In genomic region chr10:71966046-71967004, GRCh38 we compare ENCODE assay signal across 11 cellular contexts. TPM values are rescaled to one million over a fixed set of nuclear protein-coding genes. Genes with fewer than 3 reads are reported as not detected.
A peak's percentile ranks its signal among the peaks of the same experiment; 100 is the strongest.
DNase-seq lines count a peak whose midpoint lies in the region; ATAC-seq, FAIRE-seq and TF ChIP-seq lines count a peak whose summit lies in the region.
"Had no signal": no experiment of that assay in that cellular context is flagged by ENCODE, and none has a peak within 500 bp of the region (broad histone marks: within the 10 kb centered on the region; RNA-seq: fewer than 3 reads in every experiment).

No MANE protein-coding gene starts in this region.

- no peak overlapping the region for H4K8ac ChIP-seq in H1 (ENCODE audit: extremely low read depth, insufficient read depth, low read length)

- no peak overlapping the region for H3K4ac ChIP-seq in H1 (replicated peaks; ENCODE audit: insufficient read length, low read depth, low read length)

- H2BK15ac ChIP-seq in H1 (ENCODE audit: low read length) = peak overlapping the region; percentile 88; the same call in 1 of the 2 replicates

- 92% methylated on average over 6 of the region's 6 CpGs; no CpG with 5 or more reads in 1 of the 2 experiments for WGBS in H1 (ENCODE audit: extremely low coverage in 1 of 2, insufficient coverage in 1 of 2, insufficient read length in 1 of 2, insufficient replicate concordance in 2 of 2, low coverage in 1 of 2, low lambda C conversion rate in 2 of 2, missing lambda C conversion rate in 1 of 2), 2 experiments
- 62 to 64% methylated on average over 6 of the region's 6 CpGs for WGBS in body of pancreas, 2 donors

- no peak for ATAC-seq in stimulated activated naive CD8-positive, alpha-beta T cell treated with anti-CD3 and anti-CD28 coated beads, Interleukin-15, Interleukin-2, amounts not matched to agents 100 U/mL and 50 U/mL, for 24 hours
- no peak for ATAC-seq in body of pancreas

- H2BK12ac ChIP-seq in H1 (ENCODE audit: low read depth, low read length) = peak overlapping the region; percentile 62; the same call in 1 of the 2 replicates

- CTCF ChIA-PET in H1 (lab: Charles Lee; ENCODE audit: partially characterized antibody) = interaction anchor here (0.5 to 4.1 kb wide), 8 partner anchors 10 to 247 kb away, joined by 3 to 26 read pairs (median 4); no protein-coding TSS in a partner anchor

- H3K36me3 ChIP-seq in H1 (ENCODE audit: control insufficient read depth in 2 of 4, insufficient read depth in 4 of 4, low read length in 3 of 4) = no peaks in the 10 kb centered on the region
- no peaks in the 10 kb centered on the region for H3K36me3 ChIP-seq in body of pancreas (replicated peaks in 1 of 2; ENCODE audit: insufficient read depth in 1 of 2, low read depth in 2 of 2)

- H3K23me2 ChIP-seq in H1 (ENCODE audit: low read depth, low read length) = peaks cover 17% of the 10 kb centered on the region

- H3K9me3 ChIP-seq in H1 (ENCODE audit: insufficient read depth in 2 of 2, low read depth in 1 of 2, low read length in 1 of 2) (no peaks in the 10 kb centered on the region), body of pancreas (no peaks in the 10 kb centered on the region)

- FAIRE-seq in H1 (lab: Jason Lieb, UNC) = no peak
- FAIRE-seq: GM19239 had no signal

- no peak for DNase-seq in stimulated activated naive CD8-positive, alpha-beta T cell treated with anti-CD3 and anti-CD28 coated beads, Interleukin-15, Interleukin-2, amounts not matched to agents 100 U/mL and 50 U/mL, for 24 hours
- no peak for DNase-seq in H1 (ENCODE audit: low read depth in 1 of 2, low spot score in 2 of 2)
- no peak for DNase-seq in nephron progenitor cell
- DNase-seq in activated CD8-positive, alpha-beta memory T cell treated with anti-CD3 and anti-CD28 coated beads, Interleukin-2, amount 50 U/mL, for 4 hours = no peak
- no peak for DNase-seq in cerebellar cortex (ENCODE audit: low spot score)
- no peak for DNase-seq in body of pancreas
- no peak for DNase-seq in DMS53 treated with DMSO at 0.1 percent for 48 hours (lab: John Stamatoyannopoulos, UW; ENCODE audit: unreplicated experiment)
- DNase-seq: CD4-positive, CD25-positive, alpha-beta regulatory T cell had no signal

- no peak overlapping the region for H4K91ac ChIP-seq in H1 (replicated peaks; ENCODE audit: insufficient read length, low read length)

- H2BK5ac ChIP-seq in H1 (ENCODE audit: low read depth, low read length) = no peak overlapping the region; the same call in 1 of the 2 replicates

- H3K4me2 ChIP-seq in H1 (ENCODE audit: insufficient read depth in 1 of 2, low read depth in 2 of 2, low read length in 2 of 2) = peak overlapping the region in 1 of 2 experiments; percentile 97; a peak in 1 of 4 replicates

- H4K20me1 ChIP-seq in H1 (replicated peaks in 1 of 2; ENCODE audit: control insufficient read depth in 1 of 2, insufficient read depth in 2 of 2, low read length in 2 of 2) = peaks cover 0 to 3% of the 10 kb centered on the region in 2 experiments

- H3K4me3 ChIP-seq in H1 (ENCODE audit: extremely low read depth in 1 of 4, insufficient read depth in 2 of 4, low read depth in 3 of 4, low read length in 4 of 4) (no peak overlapping the region; a peak in 1 of 8 replicates), body of pancreas (no peak overlapping the region)

- H3K27me3 Mint-ChIP-seq in stimulated activated naive CD8-positive, alpha-beta T cell treated with anti-CD3 and anti-CD28 coated beads, Interleukin-15, Interleukin-2, amounts not matched to agents 100 ng/mL and 50 ng/mL, for 24 hours = peaks cover 52% of the 10 kb centered on the region
- H3K27me3 Mint-ChIP-seq in nephron progenitor cell (ENCODE audit: low read depth, poor library complexity) = peaks cover 23% of the 10 kb centered on the region

- no peak overlapping the region for H3K9ac ChIP-seq in H1 (replicated peaks in 1 of 4; ENCODE audit: extremely low read depth in 1 of 4, low read depth in 3 of 4, low read length in 3 of 4)

- no peak for TF ChIP-seq EP300 in H1 (IDR thresholded peaks at IDR 0.05; ENCODE audit: borderline replicate concordance in 1 of 2, low read depth in 2 of 2, low read length in 2 of 2)

- no peak overlapping the region for H4K5ac ChIP-seq in H1 (ENCODE audit: insufficient read length, low read depth, low read length)

- peak overlapping the region; percentile 77; the same call in 1 of the 2 replicates for H2AK5ac ChIP-seq in H1 (ENCODE audit: low read depth, low read length)

- H3K27ac Mint-ChIP-seq in stimulated activated naive CD8-positive, alpha-beta T cell treated with anti-CD3 and anti-CD28 coated beads, Interleukin-15, Interleukin-2, amounts not matched to agents 100 ng/mL and 50 ng/mL, for 24 hours = no peak overlapping the region
- no peak overlapping the region for H3K27ac Mint-ChIP-seq in nephron progenitor cell
- H3K27ac Mint-ChIP-seq: CD4-positive, CD25-positive, alpha-beta regulatory T cell; dendritic cell treated with granulocyte-macrophage colony-stimulating factor and Interleukin-4, amounts not matched to agents 40 ng/mL and 50 ng/mL, for 4 days had no signal

- TF ChIP-seq POLR2A in H1 (IDR thresholded peaks at IDR 0.05; ENCODE audit: control extremely low read depth in 1 of 2, low read depth in 2 of 2, low read length in 2 of 2) = no peak
- no peak for TF ChIP-seq POLR2A in body of pancreas (IDR thresholded peaks at IDR 0.05)

- no peak for TF ChIP-seq CTCF in H1 (IDR thresholded peaks at IDR 0.05; ENCODE audit: control extremely low read depth in 1 of 3, insufficient read depth in 1 of 3, low read depth in 1 of 3, low read length in 3 of 3)
- no peak for TF ChIP-seq CTCF in nephron progenitor cell (IDR thresholded peaks at IDR 0.05)
- no peak for TF ChIP-seq CTCF in body of pancreas (IDR thresholded peaks at IDR 0.05)

- H3K14ac ChIP-seq in H1 (ENCODE audit: insufficient read length) = no peak overlapping the region

- H3K56ac ChIP-seq in H1 (replicated peaks; ENCODE audit: insufficient read length, low read depth, low read length) = no peak overlapping the region

- H3K36me3 Mint-ChIP-seq in stimulated activated naive CD8-positive, alpha-beta T cell treated with anti-CD3 and anti-CD28 coated beads, Interleukin-15, Interleukin-2, amounts not matched to agents 100 ng/mL and 50 ng/mL, for 24 hours (ENCODE audit: low read depth) = no peaks in the 10 kb centered on the region
- no peaks in the 10 kb centered on the region for H3K36me3 Mint-ChIP-seq in nephron progenitor cell (ENCODE audit: low read depth)
- H3K36me3 Mint-ChIP-seq: CD4-positive, CD25-positive, alpha-beta regulatory T cell had no signal

- H3K4me3 Mint-ChIP-seq in stimulated activated naive CD8-positive, alpha-beta T cell treated with anti-CD3 and anti-CD28 coated beads, Interleukin-15, Interleukin-2, amounts not matched to agents 100 ng/mL and 50 ng/mL, for 24 hours = peak overlapping the region; percentile 82
- H3K4me3 Mint-ChIP-seq in nephron progenitor cell = peak overlapping the region; percentile 95
- H3K4me3 Mint-ChIP-seq: dendritic cell treated with granulocyte-macrophage colony-stimulating factor and Interleukin-4, amounts not matched to agents 40 ng/mL and 50 ng/mL, for 4 days had no signal

- POLR2A ChIA-PET in H1 (lab: Charles Lee; ENCODE audit: partially characterized antibody) = interaction anchor here (0.7 to 1.2 kb wide), 2 partner anchors 9 to 57 kb away, joined by 3 read pairs; no protein-coding TSS in a partner anchor

- H3K27ac ChIP-seq in H1 (ENCODE audit: low read depth, low read length) (no peak overlapping the region), body of pancreas (peak overlapping the region in 2 of 4 donors; percentile 74 to 84)

- no peak overlapping the region for H2BK120ac ChIP-seq in H1 (replicated peaks; ENCODE audit: low read depth, low read length)

- H3K23ac ChIP-seq in H1 (ENCODE audit: insufficient read length) = no peak overlapping the region

- H3K79me1 ChIP-seq in H1 (ENCODE audit: low read depth, low read length) = no peaks in the 10 kb centered on the region; the same call in 1 of the 2 replicates

- no peaks in the 10 kb centered on the region for H3K79me2 ChIP-seq in H1 (ENCODE audit: control insufficient read depth in 1 of 2, insufficient read depth in 2 of 2, low read length in 2 of 2)

- H2AFZ ChIP-seq in H1 (ENCODE audit: low read length) = no peak overlapping the region

- H3K9me3 Mint-ChIP-seq in stimulated activated naive CD8-positive, alpha-beta T cell treated with anti-CD3 and anti-CD28 coated beads, Interleukin-15, Interleukin-2, amounts not matched to agents 100 ng/mL and 50 ng/mL, for 24 hours = no peaks in the 10 kb centered on the region
- H3K9me3 Mint-ChIP-seq in nephron progenitor cell = peaks cover 15% of the 10 kb centered on the region
- H3K9me3 Mint-ChIP-seq: CD4-positive, CD25-positive, alpha-beta regulatory T cell; dendritic cell treated with granulocyte-macrophage colony-stimulating factor and Interleukin-4, amounts not matched to agents 40 ng/mL and 50 ng/mL, for 4 days had no signal

- no peak overlapping the region for H2BK20ac ChIP-seq in H1 (ENCODE audit: low read length)

- H3K4me1 Mint-ChIP-seq in stimulated activated naive CD8-positive, alpha-beta T cell treated with anti-CD3 and anti-CD28 coated beads, Interleukin-15, Interleukin-2, amounts not matched to agents 100 ng/mL and 50 ng/mL, for 24 hours (ENCODE audit: low read depth) = peaks cover 33% of the 10 kb centered on the region
- H3K4me1 Mint-ChIP-seq in nephron progenitor cell = peaks cover 64% of the 10 kb centered on the region

- intact Hi-C loops in body of pancreas (cut with DNase I) = no loop called here

- H3K27me3 ChIP-seq in H1 (replicated peaks in 1 of 4; ENCODE audit: control insufficient read depth in 3 of 4, extremely low read depth in 1 of 4, insufficient read depth in 3 of 4, low read length in 3 of 4) (peaks cover 3 to 50% (median 35%) of the 10 kb centered on the region in 4 experiments), body of pancreas (no peaks in the 10 kb centered on the region)

- H3K4me1 ChIP-seq in H1 (replicated peaks in 1 of 4; ENCODE audit: control insufficient read depth in 3 of 4, insufficient read depth in 4 of 4, low read length in 3 of 4) (peaks cover 2 to 15% (median 10%) of the 10 kb centered on the region in 4 experiments; a peak in 4 of 7 replicates), body of pancreas (peaks cover 65% of the 10 kb centered on the region)

- no peak overlapping the region for H3K18ac ChIP-seq in H1 (ENCODE audit: extremely low read depth, low read length)

- no peak for TF ChIP-seq RAD21 in H1 (IDR thresholded peaks at IDR 0.05 in 1 of 2, conservative IDR thresholded peaks at IDR 0.05 in 1 of 2; ENCODE audit: low read depth in 2 of 2, low read length in 2 of 2)

TF ChIP-seq in H1, 55 proteins besides CTCF, POLR2A, EP300 and RAD21 (continues in another document):
- TF ChIP-seq SUZ12 (IDR thresholded peaks at IDR 0.05; ENCODE audit: low read length) = no peak

RNA-seq across cellular contexts. Expression of gene CHST3, which starts 2.1 kb away (rescaled TPM):
- 5.7 and 5.8 TPM in 2 replicates for total RNA-seq in H1 (2021; fragmentation: NEBNext Ultra II Directional; extraction: Animal tissue kit (Norgen Biotek cat#: 25700))
- polyA plus RNA-seq in H1 (2011; rRNA removed) = 2.0 and 2.4 TPM in 2 replicates
- 2.0 TPM for polyA plus RNA-seq in H1 (2011; cell fraction: cytosol; rRNA removed)
- 2.8 TPM for polyA plus RNA-seq in H1 (2011; cell fraction: nucleus; rRNA removed)
- 2.5 to 3.3 TPM (median 2.9 TPM) in 4 replicates for polyA plus RNA-seq in H1 (2012, experiment 1 of 2)
- polyA plus RNA-seq in H1 (2012, experiment 2 of 2) = 2.1 TPM
- 3.7 TPM for polyA plus RNA-seq in H1 (2013, experiment 1 of 2)
- 4.5 TPM for polyA plus RNA-seq in H1 (2013, experiment 2 of 2)
- polyA minus RNA-seq in H1 (2011; rRNA and poly(A)+ RNA removed) = 3.9 and 5.0 TPM in 2 replicates
- polyA minus RNA-seq in H1 (2011; cell fraction: cytosol; rRNA and poly(A)+ RNA removed) = 3.6 TPM
- polyA minus RNA-seq in H1 (2011; cell fraction: nucleus; rRNA and poly(A)+ RNA removed) = 4.4 TPM
- total RNA-seq in body of pancreas = 10 to 100 TPM in 1 of 2 donors, 1 to 10 TPM in 1; 8.6 to 19.4 TPM
- total RNA-seq: CD4-positive, CD25-positive, alpha-beta regulatory T cell had no signal
- polyA plus RNA-seq: CD4-positive, CD25-positive, alpha-beta regulatory T cell had no signal
